ENCODE assay signal across 14 cellular contexts in genomic region chr2:122020377-122020776, GRCh38.
DNase-seq lines count a peak whose midpoint lies in the region; TF ChIP-seq lines count a peak whose summit lies in the region.
"Had no signal": no experiment of that assay in that cellular context is flagged by ENCODE, and none has a peak within 500 bp of the region (broad histone marks: within the 10 kb centered on the region; RNA-seq: fewer than 3 reads in every experiment).

No MANE protein-coding gene starts in this region.

- no peaks in the 10 kb centered on the region for H3F3A ChIP-seq in neural cell (ENCODE audit: insufficient read depth, low read length, poor library complexity, severe bottlenecking)

- H2AFZ ChIP-seq in neural cell (ENCODE audit: low read depth, low read length): no peak overlapping the region
- H2AFZ ChIP-seq: GM23248 had no signal

- no peaks in the 10 kb centered on the region for H3K27me3 ChIP-seq in neural cell (ENCODE audit: insufficient read depth, low read depth, low read length)

- no peaks in the 10 kb centered on the region for H3K79me2 ChIP-seq in neural cell (replicated peaks; ENCODE audit: insufficient read depth, low read length)

- H4K20me1 ChIP-seq in neural cell (ENCODE audit: insufficient read depth): no peaks in the 10 kb centered on the region

- TF ChIP-seq CTCF in VCaP (conservative IDR thresholded peaks at IDR 0.05) (no peak), neural cell (IDR thresholded peaks at IDR 0.05; ENCODE audit: poor library complexity, severe bottlenecking) (no peak)

- H3K27ac ChIP-seq in VCaP (peak overlapping the region; percentile 62), neural cell (ENCODE audit: low read length) (no peak overlapping the region)
- H3K27ac ChIP-seq: C4-2B, GM23248 had no signal

- no peak for TF ChIP-seq RAD21 in neural cell (conservative IDR thresholded peaks at IDR 0.05)

- no peaks in the 10 kb centered on the region for H3K36me3 ChIP-seq in neural cell (ENCODE audit: insufficient read depth, low read length)

- H3K9ac ChIP-seq in neural cell (ENCODE audit: low read length): no peak overlapping the region
- H3K9ac ChIP-seq: GM23248 had no signal

- no peaks in the 10 kb centered on the region for H3K9me3 ChIP-seq in neural cell (ENCODE audit: low read length)

- peak; percentile 43 for TF ChIP-seq EP300 in neural cell (conservative IDR thresholded peaks at IDR 0.05; ENCODE audit: poor library complexity, severe bottlenecking)

- DNase-seq in COLO829 (ENCODE audit: low spot score): peak; percentile 51
- DNase-seq in NCI-H2171 treated with DMSO at 0.1 percent for 48 hours (lab: John Stamatoyannopoulos, UW): no peak
- no peak for DNase-seq in erythroblast (lab: John Stamatoyannopoulos, UW)
- DNase-seq in RPMI8226: no peak
- DNase-seq: CD4-positive, CD25-positive, alpha-beta regulatory T cell; CD8-positive, alpha-beta T cell; DMS 273 treated with DMSO at 0.1 percent for 48 hours; DND-41; H7; HCEC 1CT had no signal

- H3K4me3 ChIP-seq in neural cell (ENCODE audit: low read length): no peak overlapping the region
- H3K4me3 ChIP-seq: GM23248 had no signal

- TF ChIP-seq POLR2A in erythroblast (IDR thresholded peaks at IDR 0.05; ENCODE audit: low read length): no peak

- no peak overlapping the region for H3K4me2 ChIP-seq in neural cell (ENCODE audit: low read length)

- no peaks in the 10 kb centered on the region for H3K9me2 ChIP-seq in neural cell (ENCODE audit: insufficient read depth, low read length)

TF ChIP-seq in neural cell, 6 proteins besides CTCF, POLR2A, EP300 and RAD21:
- TF ChIP-seq REST (IDR thresholded peaks at IDR 0.05; ENCODE audit: borderline replicate concordance) (peak; percentile 61), SMC3 (conservative IDR thresholded peaks at IDR 0.05; ENCODE audit: poor library complexity) (no peak), EZH2 (IDR thresholded peaks at IDR 0.05; ENCODE audit: borderline replicate concordance, insufficient read depth, low read length, poor library complexity, severe bottlenecking) (no peak), TAF1 (IDR thresholded peaks at IDR 0.05; ENCODE audit: low read depth) (no peak), MXI1 (conservative IDR thresholded peaks at IDR 0.05; ENCODE audit: poor library complexity, severe bottlenecking) (no peak), POLR2AphosphoS5 (IDR thresholded peaks at IDR 0.05) (no peak)
